ENCODE assay signal across 9 cellular contexts in the genomic region with DNA sequence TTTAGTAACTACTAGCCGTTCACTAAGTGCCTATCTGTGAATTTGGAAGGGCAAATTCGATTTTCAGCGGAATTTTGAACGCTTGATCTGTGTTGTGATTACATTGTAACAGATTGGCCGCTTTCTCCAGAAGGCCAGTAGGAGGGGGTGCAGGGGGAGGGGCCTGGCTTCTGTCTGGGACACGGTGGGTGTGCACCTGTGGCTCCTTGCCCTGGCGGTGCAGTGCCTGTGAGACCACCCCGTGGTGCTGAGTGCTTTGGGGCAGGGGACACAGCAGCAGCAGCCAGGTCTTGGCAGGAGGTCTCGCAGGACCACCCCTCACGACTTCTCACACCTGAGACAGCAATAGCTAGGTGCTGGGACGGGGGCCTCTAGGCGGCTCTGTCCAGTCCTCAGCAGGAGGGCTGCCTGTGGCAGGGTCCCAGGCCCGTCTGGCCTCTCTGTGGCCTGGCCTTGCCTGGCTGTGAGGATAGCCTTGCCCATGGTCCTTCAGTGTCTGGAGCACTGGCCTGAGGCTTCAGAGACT. TPM values are rescaled to one million over a fixed set of nuclear protein-coding genes. Genes with fewer than 3 reads are reported as not detected.
DNase-seq lines count a peak whose midpoint lies in the region; ATAC-seq and TF ChIP-seq lines count a peak whose summit lies in the region.
"Had no signal": no experiment of that assay in that cellular context is flagged by ENCODE, and none has a peak within 500 bp of the region (broad histone marks: within the 10 kb centered on the region; RNA-seq: fewer than 3 reads in every experiment).

No MANE protein-coding gene starts in this region.

- H3K36me3 Mint-ChIP-seq in CD4-positive, CD25-positive, alpha-beta regulatory T cell = peaks cover 17% of the 10 kb centered on the region
- H3K36me3 Mint-ChIP-seq in endothelial cell (ENCODE audit: low read depth, unreplicated experiment) = peaks cover 9% of the 10 kb centered on the region

- peaks cover 4 to 43% (median 17%) of the 10 kb centered on the region in 4 donors for H3K4me1 Mint-ChIP-seq in CD4-positive, CD25-positive, alpha-beta regulatory T cell
- peaks cover 14% of the 10 kb centered on the region for H3K4me1 Mint-ChIP-seq in endothelial cell (ENCODE audit: unreplicated experiment)

- H3K9me3 ChIP-seq in CD4-positive, CD25-positive, alpha-beta regulatory T cell (ENCODE audit: control insufficient read depth in 2 of 2, low read length in 2 of 2) = no peaks in the 10 kb centered on the region
- H3K9me3 ChIP-seq in NT2/D1 (ENCODE audit: insufficient read depth, low read length) = no peaks in the 10 kb centered on the region
- no peaks in the 10 kb centered on the region for H3K9me3 ChIP-seq in neuron (ENCODE audit: low read length)

- H3K9ac ChIP-seq in NT2/D1 (ENCODE audit: insufficient read length, low read depth) = peak overlapping the region; percentile 99

- no peak for ATAC-seq in CD4-positive, CD25-positive, alpha-beta regulatory T cell (ENCODE audit: low read depth in 2 of 2)
- ATAC-seq in HG02885 (IDR thresholded peaks at IDR 0.05; ENCODE audit: poor library complexity, unreplicated experiment) (no peak), HG02623 (IDR thresholded peaks at IDR 0.05; ENCODE audit: unreplicated experiment) (no peak)

- no peak for DNase-seq in CD4-positive, CD25-positive, alpha-beta regulatory T cell
- DNase-seq in NT2/D1 (ENCODE audit: low read depth, low spot score) = no peak
- no peak for DNase-seq in endothelial cell (ENCODE audit: low spot score)
- DNase-seq in activated CD4-positive, CD25-positive, alpha-beta regulatory T cell (lab: John Stamatoyannopoulos, UW) = no peak
- DNase-seq in NCI-H2029 treated with DMSO at 0.1 percent for 48 hours (lab: John Stamatoyannopoulos, UW) = no peak
- DNase-seq: NCI-H510A treated with DMSO at 0.1 percent for 48 hours had no signal

- H3K9me3 Mint-ChIP-seq in CD4-positive, CD25-positive, alpha-beta regulatory T cell = peaks cover 0 to 1% (median 0%) of the 10 kb centered on the region in 7 donors
- no peaks in the 10 kb centered on the region for H3K9me3 Mint-ChIP-seq in endothelial cell (ENCODE audit: unreplicated experiment)

- peak overlapping the region; percentile 96 for H3K4me3 ChIP-seq in CD4-positive, CD25-positive, alpha-beta regulatory T cell (ENCODE audit: low read depth, low read length)
- peak overlapping the region; percentile 96 for H3K4me3 ChIP-seq in NT2/D1 (ENCODE audit: insufficient read length, low read depth)
- H3K4me3 ChIP-seq in neuron (ENCODE audit: low read length) = peak overlapping the region; percentile 89

- H2AFZ ChIP-seq in neuron (ENCODE audit: low read depth, low read length) = no peak overlapping the region

- no peaks in the 10 kb centered on the region for H3K27me3 ChIP-seq in CD4-positive, CD25-positive, alpha-beta regulatory T cell (ENCODE audit: control insufficient read depth, insufficient read depth, low read length)
- no peaks in the 10 kb centered on the region for H3K27me3 ChIP-seq in NT2/D1 (ENCODE audit: insufficient read depth, insufficient read length)
- no peaks in the 10 kb centered on the region for H3K27me3 ChIP-seq in neuron (ENCODE audit: insufficient read depth, low read length)

- peaks cover 5% of the 10 kb centered on the region for H3K27me3 Mint-ChIP-seq in CD4-positive, CD25-positive, alpha-beta regulatory T cell
- peaks cover 9% of the 10 kb centered on the region for H3K27me3 Mint-ChIP-seq in endothelial cell (ENCODE audit: unreplicated experiment)

- peak overlapping the region; percentile 93 to 98 (median 96) for H3K4me3 Mint-ChIP-seq in CD4-positive, CD25-positive, alpha-beta regulatory T cell
- peak overlapping the region; percentile 99 for H3K4me3 Mint-ChIP-seq in endothelial cell (ENCODE audit: unreplicated experiment)

- peak overlapping the region; percentile 43 to 99 (median 88) for H3K27ac Mint-ChIP-seq in CD4-positive, CD25-positive, alpha-beta regulatory T cell
- no peak overlapping the region for H3K27ac Mint-ChIP-seq in endothelial cell (ENCODE audit: unreplicated experiment)

- H3K27ac ChIP-seq in CD4-positive, CD25-positive, alpha-beta regulatory T cell (ENCODE audit: insufficient read depth, low read length, poor library complexity, severe bottlenecking) = peak overlapping the region; percentile 64

- TF ChIP-seq CTCF in endothelial cell (IDR thresholded peaks at IDR 0.05; ENCODE audit: unreplicated experiment) = no peak

- peaks cover 30% of the 10 kb centered on the region for H3K36me3 ChIP-seq in CD4-positive, CD25-positive, alpha-beta regulatory T cell (ENCODE audit: control insufficient read depth, insufficient read depth, low read length)
- H3K36me3 ChIP-seq in NT2/D1 (ENCODE audit: insufficient read depth, insufficient read length, low read length) (peaks cover 59% of the 10 kb centered on the region), neuron (ENCODE audit: insufficient read depth, low read length) (peaks cover 44% of the 10 kb centered on the region)

- H3K4me1 ChIP-seq in CD4-positive, CD25-positive, alpha-beta regulatory T cell (ENCODE audit: control insufficient read depth, insufficient read depth, low read length, poor library complexity, severe bottlenecking) = peaks cover 40% of the 10 kb centered on the region
- H3K4me1 ChIP-seq in NT2/D1 (ENCODE audit: insufficient read depth, insufficient read length) = peaks cover 20% of the 10 kb centered on the region
- peaks cover 24% of the 10 kb centered on the region for H3K4me1 ChIP-seq in neuron (ENCODE audit: insufficient read depth, low read length)

RNA-seq across cellular contexts. Expression of a gene that starts 1.8 kb away (rescaled TPM):
- total RNA-seq in CD4-positive, CD25-positive, alpha-beta regulatory T cell = 205 TPM
- 100 to 1,000 TPM in 1 of 4 donors, 10 to 100 TPM in 3; 75.5 to 124 (median 89.6) TPM for polyA plus RNA-seq in CD4-positive, CD25-positive, alpha-beta regulatory T cell
- 167 TPM for total RNA-seq in endothelial cell (ENCODE audit: unreplicated experiment)

RNA-seq across cellular contexts. Expression of a gene that starts 22.2 kb away (rescaled TPM):
- 3.1 TPM for total RNA-seq in CD4-positive, CD25-positive, alpha-beta regulatory T cell
- under 1 TPM; 0.11 to 0.79 (median 0.27) TPM for polyA plus RNA-seq in CD4-positive, CD25-positive, alpha-beta regulatory T cell
- 6.5 TPM for total RNA-seq in endothelial cell (ENCODE audit: unreplicated experiment)

RNA-seq across cellular contexts. Expression of a gene that starts 40.4 kb away (rescaled TPM):
- 31.5 TPM for total RNA-seq in CD4-positive, CD25-positive, alpha-beta regulatory T cell
- polyA plus RNA-seq in CD4-positive, CD25-positive, alpha-beta regulatory T cell = 100 to 1,000 TPM in 1 of 4 donors, 10 to 100 TPM in 3; 81.1 to 103 (median 94.1) TPM
- total RNA-seq in endothelial cell (ENCODE audit: unreplicated experiment) = 68.2 TPM

RNA-seq across cellular contexts. Expression of a gene that starts 40.5 kb away (rescaled TPM):
- 44.1 TPM for total RNA-seq in CD4-positive, CD25-positive, alpha-beta regulatory T cell
- polyA plus RNA-seq in CD4-positive, CD25-positive, alpha-beta regulatory T cell = 10 to 100 TPM; 43.2 to 51.3 (median 46.3) TPM
- 47.9 TPM for total RNA-seq in endothelial cell (ENCODE audit: unreplicated experiment)

RNA-seq across cellular contexts. Expression of a gene that starts 55.4 kb away (rescaled TPM):
- total RNA-seq in CD4-positive, CD25-positive, alpha-beta regulatory T cell = not detected
- not detected for polyA plus RNA-seq in CD4-positive, CD25-positive, alpha-beta regulatory T cell
- not detected for total RNA-seq in endothelial cell (ENCODE audit: unreplicated experiment)
